In genomic region chr3:38345879-38346583, GRCh38 we compare ENCODE assay signal across 8 cellular contexts. TPM values are rescaled to one million over a fixed set of nuclear protein-coding genes. Genes with fewer than 3 reads are reported as not detected.
A peak's percentile ranks its signal among the peaks of the same experiment; 100 is the strongest.
DNase-seq lines count a peak whose midpoint lies in the region; ATAC-seq and TF ChIP-seq lines count a peak whose summit lies in the region.

No MANE protein-coding gene starts in this region.

- no peak for TF ChIP-seq CTCF in right atrium auricular region (IDR thresholded peaks at IDR 0.05)
- no peak for TF ChIP-seq CTCF in left ventricle myocardium inferior (IDR thresholded peaks at IDR 0.05; ENCODE audit: borderline replicate concordance)

- intact Hi-C loops in Right ventricle myocardium inferior (cut with DNase I): loop anchor here (2.0 to 10.0 kb wide), 2 partner anchors 135 to 231 kb away; no protein-coding TSS in a partner anchor
- intact Hi-C loops in left ventricle myocardium inferior (cut with micrococcal nuclease): loop anchor here (5.0 kb wide), 1 partner anchor 136 kb away; no protein-coding TSS in a partner anchor

- H3K27me3 ChIP-seq in right atrium auricular region: no peaks in the 10 kb centered on the region
- no peaks in the 10 kb centered on the region for H3K27me3 ChIP-seq in left ventricle myocardium inferior (ENCODE audit: low read depth)

- H3K4me1 ChIP-seq in right atrium auricular region (no peaks in the 10 kb centered on the region), left ventricle myocardium inferior (peaks cover 18% of the 10 kb centered on the region)

- H3K4me1 Mint-ChIP-seq in stimulated activated naive CD8-positive, alpha-beta T cell treated with anti-CD3 and anti-CD28 coated beads, Interleukin-15, amount 100 ng/mL, for 72 hours: peaks cover 9% of the 10 kb centered on the region

- H3K4me3 ChIP-seq in right atrium auricular region: peak overlapping the region in 1 of 2 donors; percentile 71
- H3K4me3 ChIP-seq in left ventricle myocardium inferior: peak overlapping the region; percentile 93

- peak overlapping the region; percentile 76 to 78 for H3K4me3 Mint-ChIP-seq in stimulated activated naive CD8-positive, alpha-beta T cell treated with anti-CD3 and anti-CD28 coated beads, Interleukin-15, amount 100 ng/mL, for 72 hours

- H3K36me3 ChIP-seq in right atrium auricular region: no peaks in the 10 kb centered on the region
- H3K36me3 ChIP-seq in left ventricle myocardium inferior: no peaks in the 10 kb centered on the region

- peak overlapping the region in 1 of 2 donors; percentile 61 for H3K27ac Mint-ChIP-seq in stimulated activated naive CD8-positive, alpha-beta T cell treated with anti-CD3 and anti-CD28 coated beads, Interleukin-15, amount 100 ng/mL, for 72 hours

- no peaks in the 10 kb centered on the region for H3K9me3 ChIP-seq in right atrium auricular region
- peaks cover 4% of the 10 kb centered on the region for H3K9me3 ChIP-seq in left ventricle myocardium inferior (replicated peaks)

- no peak for DNase-seq in Right ventricle myocardium inferior (ENCODE audit: missing footprints)
- DNase-seq in right atrium auricular region (ENCODE audit: low spot score): no peak
- DNase-seq in SK-N-DZ (ENCODE audit: low spot score): peak; percentile 7
- DNase-seq in left ventricle myocardium inferior: no peak
- no peak for DNase-seq in stimulated activated naive CD8-positive, alpha-beta T cell treated with anti-CD3 and anti-CD28 coated beads, Interleukin-15, amount 100 ng/mL, for 72 hours

- ATAC-seq in Right ventricle myocardium inferior (peak; percentile 41), GM18867 (IDR thresholded peaks at IDR 0.05; ENCODE audit: unreplicated experiment) (no peak), HG02884 (IDR thresholded peaks at IDR 0.05; ENCODE audit: unreplicated experiment) (no peak), GM18909 (IDR thresholded peaks at IDR 0.05; ENCODE audit: poor library complexity, unreplicated experiment) (no peak)
- ATAC-seq in stimulated activated naive CD8-positive, alpha-beta T cell treated with anti-CD3 and anti-CD28 coated beads, Interleukin-15, amount 100 ng/mL, for 72 hours: no peak

- no peak overlapping the region for H3K27ac ChIP-seq in right atrium auricular region
- peak overlapping the region; percentile 68 for H3K27ac ChIP-seq in left ventricle myocardium inferior (replicated peaks)

- H3K27me3 Mint-ChIP-seq in stimulated activated naive CD8-positive, alpha-beta T cell treated with anti-CD3 and anti-CD28 coated beads, Interleukin-15, amount 100 ng/mL, for 72 hours: no peaks in the 10 kb centered on the region

- H3K9me3 Mint-ChIP-seq in stimulated activated naive CD8-positive, alpha-beta T cell treated with anti-CD3 and anti-CD28 coated beads, Interleukin-15, amount 100 ng/mL, for 72 hours: no peaks in the 10 kb centered on the region

RNA-seq across cellular contexts. Expression of gene XYLB, which starts 0.6 kb away (rescaled TPM):
- 0.57 TPM for total RNA-seq in Right ventricle myocardium inferior
- total RNA-seq in right atrium auricular region: under 1 TPM; 0.70 to 0.79 TPM
- 5.7 and 7.9 TPM in 2 replicates for polyA plus RNA-seq in SK-N-DZ (2014; cell fraction: cytosol; rRNA removed)
- 8.9 and 11.7 TPM in 2 replicates for polyA plus RNA-seq in SK-N-DZ (2014; cell fraction: nucleus; rRNA removed)
- total RNA-seq in left ventricle myocardium inferior: 0.91 TPM
